ENCODE assay signal across 8 cellular contexts in the genomic region with DNA sequence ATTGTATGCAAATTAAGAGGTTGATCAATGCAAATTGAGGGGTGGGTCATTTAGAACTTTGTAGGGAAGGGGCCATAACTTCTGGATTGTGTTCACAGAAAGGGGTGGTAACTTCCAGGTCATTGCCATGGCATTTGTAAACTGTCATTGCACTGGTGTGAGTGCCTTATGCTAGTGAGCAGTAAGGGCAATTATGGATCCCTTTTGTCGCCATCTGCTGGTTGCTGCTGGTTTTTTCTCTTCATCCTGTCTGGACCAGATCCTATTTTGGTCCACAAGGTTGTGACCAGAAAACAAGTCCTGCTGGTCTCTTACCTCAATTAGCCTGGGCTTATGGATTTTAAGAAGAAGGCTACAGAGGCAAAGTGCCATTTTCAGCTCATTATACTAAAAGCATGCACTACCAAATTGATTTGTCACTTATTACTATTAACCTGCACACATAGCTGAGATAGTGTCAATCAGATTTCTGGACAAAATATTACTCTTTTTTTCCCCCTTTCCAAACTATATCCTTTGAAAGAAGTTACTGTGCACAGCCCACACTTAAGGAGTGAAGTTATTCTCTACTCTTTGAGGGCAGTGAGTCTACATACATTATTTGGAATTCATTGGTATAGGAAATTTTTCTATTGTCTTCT.
A peak's percentile ranks its signal among the peaks of the same experiment; 100 is the strongest.
DNase-seq lines count a peak whose midpoint lies in the region; ATAC-seq and TF ChIP-seq lines count a peak whose summit lies in the region.

No MANE protein-coding gene starts in this region.

- CTCF ChIA-PET in RWPE1 (lab: Yijun Ruan, JAX), result interaction anchor here (0.7 kb wide), 1 partner anchor 171 kb away, joined by 3 read pairs; no protein-coding TSS in a partner anchor

- intact Hi-C loops in Right ventricle myocardium superior (cut with DNase I), result no loop called here

- ATAC-seq in GM21528 (IDR thresholded peaks at IDR 0.05; ENCODE audit: low FRiP score, unreplicated experiment) (peak; percentile 90), Right ventricle myocardium superior (ENCODE audit: poor library complexity) (peak; percentile 62)

- no peak overlapping the region for H3K27ac ChIP-seq in RWPE1

- POLR2A ChIA-PET in RWPE1 (lab: Yijun Ruan, JAX; ENCODE audit: low non-redundant PET), result no interaction called here

- DNase-seq in ELF-1 (ENCODE audit: low read depth, low spot score) (peak; percentile 75), HT1080 (ENCODE audit: low read depth) (peak; percentile 52), RWPE1 (ENCODE audit: low spot score) (peak; percentile 41), Right ventricle myocardium superior (no peak), retina (peak; percentile 55), T1000 (lab: John Stamatoyannopoulos, UW) (no peak)
- DNase-seq in activated gamma-delta T cell treated with anti-CD3 and anti-CD28 coated beads, Interleukin-2, amount 50 U/mL, for 16 hours (ENCODE audit: low read depth), result peak; percentile 9

- peak; percentile 74 for TF ChIP-seq CTCF in RWPE1 (conservative IDR thresholded peaks at IDR 0.05; ENCODE audit: low read depth)

Comparison
In these comparisons a context has a peak if more than half of its experiments do, and no peak if none do; other contexts are left out.
1. DNase-seq: peak in ELF-1 (single experiment), HT1080 (single experiment), RWPE1 (single experiment), activated gamma-delta T cell treated with anti-CD3 and anti-CD28 coated beads, Interleukin-2, amount 50 U/mL, for 16 hours (single experiment) and retina (single experiment); none in Right ventricle myocardium superior (single experiment) and T1000 (single experiment).